16 cellular contexts compared by ENCODE assay signal in the genomic region with DNA sequence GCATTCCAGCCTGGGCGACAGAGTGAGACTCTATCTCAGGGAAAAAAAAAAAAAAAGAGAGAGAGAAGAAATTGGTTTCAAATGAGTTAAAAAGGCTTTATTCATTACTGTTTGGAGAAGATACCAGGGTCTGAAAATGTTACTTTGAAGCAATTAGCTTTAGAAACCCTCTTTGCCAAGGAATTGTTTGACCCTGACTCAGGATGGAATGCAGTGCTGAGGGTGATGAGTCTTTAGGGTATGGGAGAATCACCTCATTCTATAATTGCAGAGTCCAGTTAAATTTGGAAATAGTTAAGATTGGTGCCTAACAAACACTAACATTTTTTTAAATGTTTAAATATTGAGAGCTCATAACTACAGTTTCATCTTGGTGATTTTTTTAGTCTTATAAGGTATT. TPM values are rescaled to one million over a fixed set of nuclear protein-coding genes. Genes with fewer than 3 reads are reported as not detected.
DNase-seq lines count a peak whose midpoint lies in the region; ATAC-seq and TF ChIP-seq lines count a peak whose summit lies in the region.
"Had no signal": no experiment of that assay in that cellular context is flagged by ENCODE, and none has a peak within 500 bp of the region (broad histone marks: within the 10 kb centered on the region; RNA-seq: fewer than 3 reads in every experiment).

No MANE protein-coding gene starts in this region.

- ATAC-seq in HG02884 (IDR thresholded peaks at IDR 0.05; ENCODE audit: unreplicated experiment) = no peak
- ATAC-seq: pancreas had no signal

- no peak overlapping the region for H2AFZ ChIP-seq in osteoblast (ENCODE audit: low read length)
- H2AFZ ChIP-seq: PC-9 had no signal

- H4K20me1 ChIP-seq in osteoblast (ENCODE audit: insufficient read depth, low read length) = peaks cover 76% of the 10 kb centered on the region

- H3K4me2 ChIP-seq in osteoblast (ENCODE audit: insufficient read depth, low read length) = no peak overlapping the region
- H3K4me2 ChIP-seq: PC-9 had no signal

- H3K9me3 Mint-ChIP-seq in chondrocyte (ENCODE audit: low read depth) = peaks cover 5% of the 10 kb centered on the region

- no peaks in the 10 kb centered on the region for H3K27me3 Mint-ChIP-seq in chondrocyte (ENCODE audit: low read depth)
- H3K27me3 Mint-ChIP-seq: activated naive CD4-positive, alpha-beta T cell treated with anti-CD3 and anti-CD28 coated beads, Interleukin-2, amount 10 ng/mL, durations not matched to agents 7 days and 5 days had no signal

- H3K36me3 Mint-ChIP-seq in chondrocyte (ENCODE audit: low read depth) = peaks cover 11% of the 10 kb centered on the region

- H3K4me3 ChIP-seq in MG63 = no peak overlapping the region
- H3K4me3 ChIP-seq in osteoblast (ENCODE audit: insufficient read depth, low read length) = no peak overlapping the region
- H3K4me3 ChIP-seq: cardiac muscle cell, pancreas, PC-9, stomach had no signal

- H3K27me3 ChIP-seq in MG63 (no peaks in the 10 kb centered on the region), osteoblast (ENCODE audit: insufficient read depth, low read length) (no peaks in the 10 kb centered on the region)
- H3K27me3 ChIP-seq: cardiac muscle cell, pancreas, stomach had no signal

- no peak overlapping the region for H3K4me3 Mint-ChIP-seq in chondrocyte (ENCODE audit: unreplicated experiment)
- H3K4me3 Mint-ChIP-seq: activated naive CD4-positive, alpha-beta T cell treated with anti-CD3 and anti-CD28 coated beads, Interleukin-2, amount 10 ng/mL, durations not matched to agents 7 days and 5 days; CD14-positive monocyte had no signal

- peaks cover 61% of the 10 kb centered on the region for H3K4me1 Mint-ChIP-seq in chondrocyte (ENCODE audit: low read depth)

- no peak for TF ChIP-seq CTCF in chondrocyte (IDR thresholded peaks at IDR 0.05)
- no peak for TF ChIP-seq CTCF in osteoblast (IDR thresholded peaks at IDR 0.05; ENCODE audit: extremely low read depth, low read depth, low read length)

- H3K27ac ChIP-seq in osteoblast (ENCODE audit: low read depth, low read length) = peak overlapping the region; percentile 60
- H3K27ac ChIP-seq: cardiac muscle cell, pancreas, PC-9, stomach, WERI-Rb-1 had no signal

- peak overlapping the region; percentile 41 for H3K27ac Mint-ChIP-seq in chondrocyte (ENCODE audit: unreplicated experiment)
- H3K27ac Mint-ChIP-seq: activated naive CD4-positive, alpha-beta T cell treated with anti-CD3 and anti-CD28 coated beads, Interleukin-2, amount 10 ng/mL, durations not matched to agents 7 days and 5 days had no signal

- peaks cover 100% of the 10 kb centered on the region for H3K79me2 ChIP-seq in osteoblast (ENCODE audit: insufficient read depth, low read length)

- H3K4me1 ChIP-seq in osteoblast (ENCODE audit: insufficient read depth, low read length) = peaks cover 44% of the 10 kb centered on the region

- H3K36me3 ChIP-seq in MG63 (peaks cover 48% of the 10 kb centered on the region), osteoblast (ENCODE audit: insufficient read depth, low read length) (peaks cover 32% of the 10 kb centered on the region)
- H3K36me3 ChIP-seq: cardiac muscle cell had no signal

- DNase-seq in EL = peak; percentile 85
- peak; percentile 39 for DNase-seq in MG63
- DNase-seq in chondrocyte (ENCODE audit: low spot score) = no peak
- DNase-seq in osteoblast (ENCODE audit: insufficient read length, low spot score, missing footprints) = no peak
- DNase-seq in NK-92 (lab: John Stamatoyannopoulos, UW; ENCODE audit: unreplicated experiment) = no peak
- no peak for DNase-seq in NCI-H2107 treated with DMSO at 0.1 percent for 48 hours (lab: John Stamatoyannopoulos, UW; ENCODE audit: unreplicated experiment)
- DNase-seq: activated naive CD4-positive, alpha-beta T cell treated with anti-CD3 and anti-CD28 coated beads, Interleukin-2, amount 10 ng/mL, durations not matched to agents 7 days and 5 days; NCI-H510A; pancreas; PC-9; small intestine; stomach; WERI-Rb-1 had no signal

- H3K9me3 ChIP-seq in MG63 (peaks cover 6% of the 10 kb centered on the region; the same call in 1 of the 2 replicates), osteoblast (ENCODE audit: low read depth, low read length) (no peaks in the 10 kb centered on the region)
- H3K9me3 ChIP-seq: pancreas had no signal

RNA-seq across cellular contexts. Expression of a gene that starts 13.3 kb away (rescaled TPM):
- total RNA-seq in MG63 (2014; rRNA removed; shearing (Covaris generic); ENCODE audit: low replicate concordance) = 94.7 and 294 TPM in 2 replicates
- total RNA-seq in chondrocyte (163 to 239 TPM (median 229 TPM) in 3 replicates), osteoblast (231 and 243 TPM in 2 replicates)

Comparison
In these comparisons a context has a peak if more than half of its experiments do, and no peak if none do; other contexts are left out.
1. DNase-seq: peak in EL (single experiment) and MG63 (single experiment); none in chondrocyte (single experiment), osteoblast (single experiment), NK-92 (single experiment) and NCI-H2107 treated with DMSO at 0.1 percent for 48 hours (single experiment).